ENCODE assay signal across 16 cellular contexts in genomic region chr2:40103590-40103989, GRCh38.
A peak's percentile ranks its signal among the peaks of the same experiment; 100 is the strongest.
DNase-seq lines count a peak whose midpoint lies in the region; ATAC-seq and TF ChIP-seq lines count a peak whose summit lies in the region.
"Had no signal": no experiment of that assay in that cellular context is flagged by ENCODE, and none has a peak within 500 bp of the region (broad histone marks: within the 10 kb centered on the region; RNA-seq: fewer than 3 reads in every experiment).

No MANE protein-coding gene starts in this region.

- no peak for ATAC-seq in GM21381 (IDR thresholded peaks at IDR 0.05; ENCODE audit: unreplicated experiment)
- ATAC-seq: left colon; naive thymus-derived CD4-positive, alpha-beta T cell; stimulated activated effector memory CD8-positive, alpha-beta T cell treated with anti-CD3 and anti-CD28 coated beads, Interleukin-12 subunit alpha, Interleukin-12 subunit beta, amount 100 ng/mL, for 72 hours had no signal

- in situ Hi-C loops in GM23248 (cut with MboI) = no loop called here

- TF ChIP-seq EP300 in SK-N-SH (IDR thresholded peaks at IDR 0.05; ENCODE audit: borderline replicate concordance in 1 of 2, low read depth in 1 of 2, low read length in 1 of 2) (no peak), sigmoid colon (IDR thresholded peaks at IDR 0.05) (no peak)

- peaks cover 82% of the 10 kb centered on the region for H3K4me1 ChIP-seq in GM23248 (ENCODE audit: insufficient read depth)
- H3K4me1 ChIP-seq in SK-N-SH (ENCODE audit: control insufficient read depth in 1 of 2, insufficient read depth in 2 of 2, low read depth in 1 of 2, low read length in 1 of 2) = peaks cover 5 to 36% of the 10 kb centered on the region in 2 experiments
- peaks cover 0 to 40% (median 27%) of the 10 kb centered on the region in 4 donors for H3K4me1 ChIP-seq in sigmoid colon

- peaks cover 82% of the 10 kb centered on the region for H3F3A ChIP-seq in GM23248 (ENCODE audit: insufficient read depth)
- peaks cover 33% of the 10 kb centered on the region for H3F3A ChIP-seq in SK-N-SH (replicated peaks; ENCODE audit: insufficient read depth)

- intact Hi-C loops in sigmoid colon (cut with DNase I) = no loop called here

- WGBS in GM23248 (ENCODE audit: low coverage in 1 of 2, low lambda C conversion rate in 2 of 2, missing lambda C conversion rate in 2 of 2), 2 experiments = 17 to 27% methylated on average over 2 of the region's 2 CpGs
- WGBS in SK-N-SH (ENCODE audit: low lambda C conversion rate) = 43% methylated on average over 2 of the region's 2 CpGs
- 74 to 79% methylated on average over 2 of the region's 2 CpGs for WGBS in sigmoid colon, 2 donors

- H3K9me2 ChIP-seq in GM23248 (ENCODE audit: insufficient read depth) (no peaks in the 10 kb centered on the region), SK-N-SH (no peaks in the 10 kb centered on the region)

- no peaks in the 10 kb centered on the region for H3K36me3 ChIP-seq in GM23248 (ENCODE audit: low read depth)
- H3K36me3 ChIP-seq in SK-N-SH (replicated peaks in 1 of 2; ENCODE audit: control insufficient read depth in 1 of 2, insufficient read depth in 2 of 2, low read length in 1 of 2) = no peaks in the 10 kb centered on the region
- H3K36me3 ChIP-seq in sigmoid colon = no peaks in the 10 kb centered on the region
- H3K36me3 ChIP-seq: heart left ventricle had no signal

- H3K27me3 ChIP-seq in GM23248 (replicated peaks; ENCODE audit: insufficient read depth) (no peaks in the 10 kb centered on the region), SK-N-SH (ENCODE audit: insufficient read depth) (no peaks in the 10 kb centered on the region), sigmoid colon (no peaks in the 10 kb centered on the region)
- H3K27me3 ChIP-seq: heart left ventricle had no signal

- POLR2A ChIA-PET in SK-N-SH (lab: Yijun Ruan, JAX) = no interaction called here

- TF ChIP-seq POLR2A in sigmoid colon (IDR thresholded peaks at IDR 0.05) = no peak

- H4K20me1 ChIP-seq in GM23248 (ENCODE audit: insufficient read depth) (no peaks in the 10 kb centered on the region), SK-N-SH (ENCODE audit: insufficient read depth) (no peaks in the 10 kb centered on the region)

- TF ChIP-seq RAD21 in SK-N-SH (IDR thresholded peaks at IDR 0.05; ENCODE audit: low read length) = no peak

- H2AFZ ChIP-seq in GM23248 (no peak overlapping the region), SK-N-SH (ENCODE audit: low read depth) (peak overlapping the region; percentile 39; the same call in 1 of the 2 replicates)

- TF ChIP-seq CTCF in SK-N-SH (IDR thresholded peaks at IDR 0.05) (no peak), fibroblast of pulmonary artery (IDR thresholded peaks at IDR 0.05; ENCODE audit: low read length, missing control alignments) (no peak), sigmoid colon (IDR thresholded peaks at IDR 0.05) (no peak)

- CTCF ChIA-PET in SK-N-SH (lab: Yijun Ruan, JAX) = no interaction called here

- H3K79me2 ChIP-seq in GM23248 (ENCODE audit: insufficient read depth) (no peaks in the 10 kb centered on the region), SK-N-SH (ENCODE audit: insufficient read depth) (no peaks in the 10 kb centered on the region)

- DNase-seq in GM23248 (peak; percentile 82), SK-N-SH (no peak), fibroblast of pulmonary artery (ENCODE audit: low read depth) (peak; percentile 52), sigmoid colon (no peak), COLO829 (ENCODE audit: low spot score) (no peak), occipital lobe (lab: John Stamatoyannopoulos, UW) (no peak)
- DNase-seq: activated T-cell treated with anti-CD3 and anti-CD28 coated beads, Interleukin-2, amount 50 U/mL, for 48 hours; amniotic stem cell; H7; heart left ventricle; left colon; naive thymus-derived CD4-positive, alpha-beta T cell; stimulated activated CD4-positive, alpha-beta T cell treated with anti-CD3 and anti-CD28 coated beads, Interleukin-4, amount 100 ng/mL, for 1 hour; T-helper 9 cell had no signal

- H3K4me3 ChIP-seq in GM23248 (peak overlapping the region; percentile 43), SK-N-SH (ENCODE audit: low read depth in 2 of 2, low read length in 1 of 2) (peak overlapping the region in 1 of 2 experiments; percentile 14; a peak in 1 of 4 replicates), fibroblast of pulmonary artery (replicated peaks; ENCODE audit: low read depth, low read length) (no peak overlapping the region), sigmoid colon (no peak overlapping the region)
- H3K4me3 ChIP-seq: heart left ventricle had no signal

- H3K9ac ChIP-seq in GM23248 (peak overlapping the region; percentile 54), SK-N-SH (peak overlapping the region; percentile 58; the same call in 1 of the 2 replicates)

- H3K27ac ChIP-seq in GM23248 (peak overlapping the region; percentile 89), SK-N-SH (ENCODE audit: low read depth in 2 of 2, low read length in 1 of 2) (peak overlapping the region in 1 of 2 experiments; percentile 85; a peak in 2 of 4 replicates), sigmoid colon (peak overlapping the region in 3 of 4 donors; percentile 12 to 62 (median 60))

- peak overlapping the region; percentile 73 for H3K4me2 ChIP-seq in GM23248 (ENCODE audit: unreplicated experiment)
- peak overlapping the region; percentile 42; the same call in 1 of the 2 replicates for H3K4me2 ChIP-seq in SK-N-SH

- no peaks in the 10 kb centered on the region for H3K9me3 ChIP-seq in GM23248 (ENCODE audit: low read depth)
- H3K9me3 ChIP-seq in SK-N-SH = no peaks in the 10 kb centered on the region
- H3K9me3 ChIP-seq in sigmoid colon = no peaks in the 10 kb centered on the region
- H3K9me3 ChIP-seq: heart left ventricle had no signal

TF ChIP-seq in SK-N-SH, 30 proteins besides CTCF, POLR2A, EP300 and RAD21 (continues in another document):
- TF ChIP-seq USF2 (IDR thresholded peaks at IDR 0.05; ENCODE audit: borderline replicate concordance, low read depth, low read length) (no peak), FOXJ3 (CRISPR knock-in tag; IDR thresholded peaks at IDR 0.05) (no peak), MEF2A (IDR thresholded peaks at IDR 0.05; ENCODE audit: borderline replicate concordance, low read depth) (no peak), ZBTB33 (IDR thresholded peaks at IDR 0.05; ENCODE audit: borderline replicate concordance, low read depth) (no peak), YY1 (IDR thresholded peaks at IDR 0.05; ENCODE audit: low read depth) (no peak), SIN3A (IDR thresholded peaks at IDR 0.05; ENCODE audit: borderline replicate concordance, low read depth, low read length) (no peak), RFX5 (IDR thresholded peaks at IDR 0.05; ENCODE audit: low read length) (no peak), POLR2AphosphoS5 (IDR thresholded peaks at IDR 0.05; ENCODE audit: low read depth, low read length) (no peak), TCF12 (IDR thresholded peaks at IDR 0.05) (peak; percentile 55), FOSL2 (IDR thresholded peaks at IDR 0.05; ENCODE audit: borderline replicate concordance, low read depth) (peak; percentile 16; the same call in 1 of the 2 replicates), EZH2phosphoT487 (IDR thresholded peaks at IDR 0.05; ENCODE audit: borderline replicate concordance, low read depth) (no peak), TEAD4 (IDR thresholded peaks at IDR 0.05; ENCODE audit: borderline replicate concordance, insufficient read depth) (no peak)
- TF ChIP-seq, protein P1, sequence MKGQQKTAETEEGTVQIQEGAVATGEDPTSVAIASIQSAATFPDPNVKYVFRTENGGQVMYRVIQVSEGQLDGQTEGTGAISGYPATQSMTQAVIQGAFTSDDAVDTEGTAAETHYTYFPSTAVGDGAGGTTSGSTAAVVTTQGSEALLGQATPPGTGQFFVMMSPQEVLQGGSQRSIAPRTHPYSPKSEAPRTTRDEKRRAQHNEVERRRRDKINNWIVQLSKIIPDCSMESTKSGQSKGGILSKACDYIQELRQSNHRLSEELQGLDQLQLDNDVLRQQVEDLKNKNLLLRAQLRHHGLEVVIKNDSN (IDR thresholded peaks at IDR 0.05; ENCODE audit: borderline replicate concordance, low read depth) = no peak
- TF ChIP-seq, protein P2, sequence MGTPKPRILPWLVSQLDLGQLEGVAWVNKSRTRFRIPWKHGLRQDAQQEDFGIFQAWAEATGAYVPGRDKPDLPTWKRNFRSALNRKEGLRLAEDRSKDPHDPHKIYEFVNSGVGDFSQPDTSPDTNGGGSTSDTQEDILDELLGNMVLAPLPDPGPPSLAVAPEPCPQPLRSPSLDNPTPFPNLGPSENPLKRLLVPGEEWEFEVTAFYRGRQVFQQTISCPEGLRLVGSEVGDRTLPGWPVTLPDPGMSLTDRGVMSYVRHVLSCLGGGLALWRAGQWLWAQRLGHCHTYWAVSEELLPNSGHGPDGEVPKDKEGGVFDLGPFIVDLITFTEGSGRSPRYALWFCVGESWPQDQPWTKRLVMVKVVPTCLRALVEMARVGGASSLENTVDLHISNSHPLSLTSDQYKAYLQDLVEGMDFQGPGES (IDR thresholded peaks at IDR 0.05; ENCODE audit: low read depth, low read length) = no peak

Comparison
In these comparisons a context has a peak if more than half of its experiments do, and no peak if none do; other contexts are left out.
1. DNase-seq: peak in GM23248 (single experiment) and fibroblast of pulmonary artery (single experiment); none in SK-N-SH (single experiment), sigmoid colon (single experiment), COLO829 (single experiment) and occipital lobe (single experiment).